In genomic region chr10:45470098-45471012, GRCh38 we compare ENCODE assay signal across 8 cellular contexts.
A peak's percentile ranks its signal among the peaks of the same experiment; 100 is the strongest.
DNase-seq lines count a peak whose midpoint lies in the region; ATAC-seq, FAIRE-seq and TF ChIP-seq lines count a peak whose summit lies in the region.

No MANE protein-coding gene starts in this region.

- no peaks in the 10 kb centered on the region for H3K27me3 Mint-ChIP-seq in activated naive CD8-positive, alpha-beta T cell

- no peak for ATAC-seq in GM19328 (IDR thresholded peaks at IDR 0.05; ENCODE audit: unreplicated experiment)

- no peaks in the 10 kb centered on the region for H3K9me3 ChIP-seq in kidney (ENCODE audit: control insufficient read depth in 1 of 2, low read length in 2 of 2)

- H3K36me3 Mint-ChIP-seq in activated naive CD8-positive, alpha-beta T cell = peaks cover 2% of the 10 kb centered on the region

- peaks cover 33% of the 10 kb centered on the region for H3K4me1 Mint-ChIP-seq in activated naive CD8-positive, alpha-beta T cell (ENCODE audit: low read depth)

- H3K4me1 ChIP-seq in kidney (ENCODE audit: control insufficient read depth in 1 of 2, insufficient read depth in 1 of 2, low read depth in 1 of 2, low read length in 2 of 2) = peaks cover 36 to 41% of the 10 kb centered on the region in 2 donors

- no peak for TF ChIP-seq CTCF in kidney (IDR thresholded peaks at IDR 0.05; ENCODE audit: borderline replicate concordance, extremely low read depth, insufficient read depth)

- H3K27ac ChIP-seq in kidney (ENCODE audit: low read depth in 2 of 2, low read length in 2 of 2) = peak overlapping the region; percentile 7 to 61

- H3K4me3 Mint-ChIP-seq in activated naive CD8-positive, alpha-beta T cell = peak overlapping the region; percentile 56

- in situ Hi-C loops in ACHN (cut with HindIII; ENCODE audit: low pct_ligation_motif_present, low pct_unique_long_range_greater_than_20kb, low sequenced_read_pairs) = no loop called here

- H3K9ac ChIP-seq in kidney (ENCODE audit: low read length in 2 of 2) = no peak overlapping the region

- intact Hi-C loops in kidney (cut with DNase I) = no loop called here

- no peaks in the 10 kb centered on the region for H3K9me3 Mint-ChIP-seq in activated naive CD8-positive, alpha-beta T cell (ENCODE audit: low read depth)

- H3K36me3 ChIP-seq in kidney (ENCODE audit: control insufficient read depth in 1 of 2, insufficient read depth in 2 of 2, low read length in 2 of 2) = peaks cover 0 to 3% of the 10 kb centered on the region in 2 donors

- no peak for FAIRE-seq in kidney (lab: Jason Lieb, UNC)

- no peak overlapping the region for H3K4me3 ChIP-seq in kidney (ENCODE audit: low read length in 2 of 2)

- DNase-seq in ELR (ENCODE audit: low read depth) = peak; percentile 49
- DNase-seq in OCI-M2 (lab: John Stamatoyannopoulos, UW; ENCODE audit: unreplicated experiment) = peak; percentile 4
- no peak for DNase-seq in kidney
- peak; percentile 14 for DNase-seq in stimulated activated naive CD4-positive, alpha-beta T cell treated with Interleukin-2 at 50 U/mL for 16 hours (lab: John Stamatoyannopoulos, UW)
- DNase-seq in NCI-H524 (lab: John Stamatoyannopoulos, UW) = no peak
- no peak for DNase-seq in ACHN

- peak overlapping the region; percentile 93 for H3K27ac Mint-ChIP-seq in activated naive CD8-positive, alpha-beta T cell

Comparison
In these comparisons a context has a peak if more than half of its experiments do, and no peak if none do; other contexts are left out.
1. DNase-seq: peak in ELR (single experiment), OCI-M2 (single experiment) and stimulated activated naive CD4-positive, alpha-beta T cell treated with Interleukin-2 at 50 U/mL for 16 hours (single experiment); none in kidney (single experiment), NCI-H524 (0 of 2) and ACHN (single experiment).